27 cellular contexts compared by ENCODE assay signal in genomic region chr15:57302640-57303257, GRCh38.
A peak's percentile ranks its signal among the peaks of the same experiment; 100 is the strongest.
DNase-seq lines count a peak whose midpoint lies in the region; ATAC-seq, FAIRE-seq and TF ChIP-seq lines count a peak whose summit lies in the region.
"Had no signal": no experiment of that assay in that cellular context is flagged by ENCODE, and none has a peak within 500 bp of the region (broad histone marks: within the 10 kb centered on the region; RNA-seq: fewer than 3 reads in every experiment).

No MANE protein-coding gene starts in this region.

- H3K27me3 Mint-ChIP-seq in stimulated activated naive CD8-positive, alpha-beta T cell treated with anti-CD3 and anti-CD28 coated beads, Interleukin-15, Interleukin-2, amounts not matched to agents 100 ng/mL and 50 ng/mL, for 24 hours = peaks cover 10% of the 10 kb centered on the region
- no peaks in the 10 kb centered on the region for H3K27me3 Mint-ChIP-seq in stimulated activated naive B cell treated with anti-CD40 and anti-IgM and Interleukin-4, amounts not matched to agents 10 μg/mL and 1 μg/mL and 100 μg/mL, for 72 hours

- no peak for DNase-seq in stimulated activated naive CD8-positive, alpha-beta T cell treated with anti-CD3 and anti-CD28 coated beads, Interleukin-15, Interleukin-2, amounts not matched to agents 100 U/mL and 50 U/mL, for 24 hours
- DNase-seq in NB4 (ENCODE audit: low read depth) = peak; percentile 69
- no peak for DNase-seq in GM12878 (ENCODE audit: low read depth, low spot score)
- DNase-seq in stimulated activated naive B cell treated with anti-CD40 and anti-IgM and Interleukin-4, amounts not matched to agents 10 μg/mL and 1 μg/mL and 100 μg/mL, for 72 hours = no peak
- no peak for DNase-seq in activated naive CD4-positive, alpha-beta T cell treated with anti-CD3 and anti-CD28 coated beads, Interleukin-2, amount 50 U/mL, for 16 hours
- DNase-seq: activated CD8-positive, alpha-beta T cell treated with anti-CD3 and anti-CD28 coated beads for 36 hours; activated naive CD8-positive, alpha-beta T cell treated with anti-CD3 and anti-CD28 coated beads, Interleukin-2, amount 10 ng/mL, durations not matched to agents 7 days and 5 days; body of pancreas; colonic mucosa; heart right ventricle; IMR-90; left lung; mucosa of descending colon; NCI-H187; NCI-H2227 treated with DMSO at 0.1 percent for 48 hours had no signal

- CTCF ChIA-PET in GM12878 (lab: Yijun Ruan, JAX) = interaction anchor here (1.3 to 13.7 kb wide), 4 partner anchors 90 to 384 kb away, joined by 3 to 267 read pairs (median 21); partner anchors contain the start of gene TCF12

- H3K9me3 ChIP-seq in GM12878 (replicated peaks; ENCODE audit: control insufficient read depth, insufficient read depth, low read length) (no peaks in the 10 kb centered on the region), gastroesophageal sphincter (no peaks in the 10 kb centered on the region)
- H3K9me3 ChIP-seq: body of pancreas, colonic mucosa, heart right ventricle, left lung, mucosa of descending colon, neutrophil, right atrium auricular region, SJSA1, tibial nerve had no signal

- H3K4me3 ChIP-seq in NB4 (ENCODE audit: low read depth, low read length) = peak overlapping the region; percentile 74
- peak overlapping the region; percentile 84 for H3K4me3 ChIP-seq in GM12878
- no peak overlapping the region for H3K4me3 ChIP-seq in gastroesophageal sphincter
- H3K4me3 ChIP-seq: body of pancreas, colonic mucosa, heart right ventricle, left lung, mucosa of descending colon, right atrium auricular region, SJSA1 had no signal

- peak overlapping the region; percentile 78 for H3K4me2 ChIP-seq in GM12878 (ENCODE audit: control insufficient read depth, insufficient read depth)

- TF ChIP-seq EP300 in GM12878 (IDR thresholded peaks at IDR 0.05; ENCODE audit: borderline replicate concordance in 1 of 2, control insufficient read depth in 1 of 2, low read depth in 2 of 2, low read length in 2 of 2) = no peak
- TF ChIP-seq EP300 in gastroesophageal sphincter (IDR thresholded peaks at IDR 0.05) = no peak

- TF ChIP-seq POLR2A in NB4 (IDR thresholded peaks at IDR 0.05; ENCODE audit: extremely low read depth, insufficient read length) = no peak
- TF ChIP-seq POLR2A in GM12878 (IDR thresholded peaks at IDR 0.05; ENCODE audit: low read depth, low read length) = no peak
- no peak for TF ChIP-seq POLR2A in gastroesophageal sphincter (IDR thresholded peaks at IDR 0.05)

- H3K79me2 ChIP-seq in GM12878 (ENCODE audit: control insufficient read depth, insufficient read depth, low read length) = peaks cover 62% of the 10 kb centered on the region

- TF ChIP-seq CTCF in NB4 (IDR thresholded peaks at IDR 0.05; ENCODE audit: low read depth, low read length) = no peak
- no peak for TF ChIP-seq CTCF in GM12878 (IDR thresholded peaks at IDR 0.05 in 2 of 3, conservative IDR thresholded peaks at IDR 0.05 in 1 of 3; ENCODE audit: control insufficient read depth in 2 of 3, extremely low read depth in 1 of 3, insufficient read depth in 1 of 3, low read depth in 3 of 3, low read length in 3 of 3)
- TF ChIP-seq CTCF in gastroesophageal sphincter (IDR thresholded peaks at IDR 0.05) = no peak

- FAIRE-seq in GM12878 (lab: Jason Lieb, UNC) = no peak
- FAIRE-seq: endometrium had no signal

- intact Hi-C loops in GM12878 (cut with micrococcal nuclease; ENCODE audit: unreplicated experiment) = loop anchor here (5.0 to 10.0 kb wide), 3 partner anchors 80 to 385 kb away; partner anchors contain the start of gene TCF12

- H3K9ac ChIP-seq in GM12878 (ENCODE audit: control insufficient read depth, insufficient read depth, low read length) = peak overlapping the region; percentile 55; the same call in 1 of the 2 replicates

- H3K4me3 Mint-ChIP-seq in stimulated activated naive CD8-positive, alpha-beta T cell treated with anti-CD3 and anti-CD28 coated beads, Interleukin-15, Interleukin-2, amounts not matched to agents 100 ng/mL and 50 ng/mL, for 24 hours = peak overlapping the region; percentile 66
- H3K4me3 Mint-ChIP-seq in stimulated activated naive B cell treated with anti-CD40 and anti-IgM and Interleukin-4, amounts not matched to agents 10 μg/mL and 1 μg/mL and 100 μg/mL, for 72 hours = peak overlapping the region; percentile 90 to 92
- H3K4me3 Mint-ChIP-seq: activated CD8-positive, alpha-beta T cell treated with anti-CD3 and anti-CD28 coated beads for 36 hours; activated naive CD8-positive, alpha-beta T cell treated with anti-CD3 and anti-CD28 coated beads, Interleukin-2, amount 10 ng/mL, durations not matched to agents 7 days and 5 days; stimulated activated effector memory CD8-positive, alpha-beta T cell treated with anti-CD3 and anti-CD28 coated beads, Interleukin-12 subunit alpha, Interleukin-12 subunit beta, amount 100 ng/mL, for 72 hours; T-helper 2 cell treated with Interferon-gamma antibody and Interleukin-4, amounts not matched to agents 5 μg/mL and 100 μg/mL, for 36 hours; WTC11 had no signal

- H3K4me1 ChIP-seq in GM12878 (ENCODE audit: control insufficient read depth, insufficient read depth, low read length) (peaks cover 42% of the 10 kb centered on the region), gastroesophageal sphincter (peaks cover 0 to 14% (median 0%) of the 10 kb centered on the region in 3 donors)

- H3K27ac Mint-ChIP-seq in stimulated activated naive CD8-positive, alpha-beta T cell treated with anti-CD3 and anti-CD28 coated beads, Interleukin-15, Interleukin-2, amounts not matched to agents 100 ng/mL and 50 ng/mL, for 24 hours = no peak overlapping the region
- H3K27ac Mint-ChIP-seq in stimulated activated naive B cell treated with anti-CD40 and anti-IgM and Interleukin-4, amounts not matched to agents 10 μg/mL and 1 μg/mL and 100 μg/mL, for 72 hours = peak overlapping the region; percentile 93
- H3K27ac Mint-ChIP-seq: activated CD8-positive, alpha-beta T cell treated with anti-CD3 and anti-CD28 coated beads for 36 hours; activated naive CD8-positive, alpha-beta T cell treated with anti-CD3 and anti-CD28 coated beads, Interleukin-2, amount 10 ng/mL, durations not matched to agents 7 days and 5 days; stimulated activated effector memory CD8-positive, alpha-beta T cell treated with anti-CD3 and anti-CD28 coated beads, Interleukin-12 subunit alpha, Interleukin-12 subunit beta, amount 100 ng/mL, for 72 hours; T-helper 2 cell treated with Interferon-gamma antibody and Interleukin-4, amounts not matched to agents 5 μg/mL and 100 μg/mL, for 36 hours; WTC11 had no signal

- in situ Hi-C loops in GM12878 (cut with MboI) = loop anchor here (5.0 to 10.0 kb wide), 4 partner anchors 150 to 810 kb away; partner anchors contain the start of gene TCF12

- H3K4me1 Mint-ChIP-seq in stimulated activated naive CD8-positive, alpha-beta T cell treated with anti-CD3 and anti-CD28 coated beads, Interleukin-15, Interleukin-2, amounts not matched to agents 100 ng/mL and 50 ng/mL, for 24 hours (ENCODE audit: low read depth) = peaks cover 28% of the 10 kb centered on the region
- H3K4me1 Mint-ChIP-seq in stimulated activated naive B cell treated with anti-CD40 and anti-IgM and Interleukin-4, amounts not matched to agents 10 μg/mL and 1 μg/mL and 100 μg/mL, for 72 hours = peaks cover 58 to 81% of the 10 kb centered on the region in 2 donors

- BruUV-seq in GM12878 (replicated peaks; lab: Mats Ljungman, UMichigan) = no TSS peak

- H3K9me3 Mint-ChIP-seq in stimulated activated naive CD8-positive, alpha-beta T cell treated with anti-CD3 and anti-CD28 coated beads, Interleukin-15, Interleukin-2, amounts not matched to agents 100 ng/mL and 50 ng/mL, for 24 hours = no peaks in the 10 kb centered on the region
- H3K9me3 Mint-ChIP-seq in stimulated activated naive B cell treated with anti-CD40 and anti-IgM and Interleukin-4, amounts not matched to agents 10 μg/mL and 1 μg/mL and 100 μg/mL, for 72 hours = no peaks in the 10 kb centered on the region
- H3K9me3 Mint-ChIP-seq: activated CD8-positive, alpha-beta T cell treated with anti-CD3 and anti-CD28 coated beads for 36 hours; activated naive CD8-positive, alpha-beta T cell treated with anti-CD3 and anti-CD28 coated beads, Interleukin-2, amount 10 ng/mL, durations not matched to agents 7 days and 5 days; stimulated activated effector memory CD8-positive, alpha-beta T cell treated with anti-CD3 and anti-CD28 coated beads, Interleukin-12 subunit alpha, Interleukin-12 subunit beta, amount 100 ng/mL, for 72 hours; T-helper 2 cell treated with Interferon-gamma antibody and Interleukin-4, amounts not matched to agents 5 μg/mL and 100 μg/mL, for 36 hours; WTC11 had no signal

- 34% methylated on average over 9 of the region's 9 CpGs for WGBS in GM12878 (ENCODE audit: insufficient coverage, insufficient replicate concordance, low lambda C conversion rate, missing lambda C conversion rate)
- WGBS in gastroesophageal sphincter (ENCODE audit: low coverage in 1 of 2), 2 donors = 78 to 92% methylated on average over 5 to 8 of the region's 9 CpGs

- ATAC-seq in stimulated activated naive CD8-positive, alpha-beta T cell treated with anti-CD3 and anti-CD28 coated beads, Interleukin-15, Interleukin-2, amounts not matched to agents 100 U/mL and 50 U/mL, for 24 hours = no peak
- ATAC-seq in GM12878 = peak; percentile 15
- no peak for ATAC-seq in stimulated activated naive B cell treated with anti-CD40 and anti-IgM and Interleukin-4, amounts not matched to agents 10 μg/mL and 1 μg/mL and 100 μg/mL, for 72 hours (replicated peaks)
- no peak for ATAC-seq in GM19467 (IDR thresholded peaks at IDR 0.05; ENCODE audit: unreplicated experiment)
- ATAC-seq in gastroesophageal sphincter = no peak
- ATAC-seq: activated CD8-positive, alpha-beta T cell treated with anti-CD3 and anti-CD28 coated beads for 36 hours; body of pancreas; HCT116; heart right ventricle; left lung; mucosa of descending colon; stimulated activated effector memory CD8-positive, alpha-beta T cell treated with anti-CD3 and anti-CD28 coated beads, Interleukin-12 subunit alpha, Interleukin-12 subunit beta, amount 100 ng/mL, for 72 hours; WTC11 had no signal

- no peaks in the 10 kb centered on the region for H4K20me1 ChIP-seq in GM12878 (ENCODE audit: control insufficient read depth, insufficient read depth)

- peak overlapping the region; percentile 21; the same call in 1 of the 2 replicates for H2AFZ ChIP-seq in GM12878 (ENCODE audit: control insufficient read depth, low read depth, low read length)

- no peak for TF ChIP-seq RAD21 in GM12878 (IDR thresholded peaks at IDR 0.05; ENCODE audit: insufficient read depth, low read depth, low read length)

- SMC1A ChIA-PET in GM12878 (lab: Charles Lee; ENCODE audit: uncharacterized antibody, unreplicated experiment) = interaction anchor here (0.8 to 8.9 kb wide), 10 partner anchors 18 to 481 kb away, joined by 3 to 176 read pairs (median 9); no protein-coding TSS in a partner anchor

- RAD21 ChIA-PET in GM12878 (lab: Charles Lee; ENCODE audit: unreplicated experiment) = interaction anchor here (0.9 to 7.4 kb wide), 7 partner anchors 15 to 225 kb away, joined by 3 to 145 read pairs (median 4); no protein-coding TSS in a partner anchor

- H3K36me3 ChIP-seq in GM12878 (ENCODE audit: control insufficient read depth in 2 of 2, insufficient read depth in 2 of 2, low read length in 1 of 2) = no peaks in the 10 kb centered on the region; a peak in 1 of 4 replicates
- H3K36me3 ChIP-seq in gastroesophageal sphincter = no peaks in the 10 kb centered on the region
- H3K36me3 ChIP-seq: colonic mucosa, heart right ventricle, left lung, neutrophil, right atrium auricular region, SJSA1, tibial nerve had no signal

- H3K27ac ChIP-seq in GM12878 (ENCODE audit: control insufficient read depth, insufficient read depth) (peak overlapping the region; percentile 28), gastroesophageal sphincter (no peak overlapping the region)
- H3K27ac ChIP-seq: body of pancreas, colonic mucosa, heart right ventricle, left lung, neutrophil, right atrium auricular region, SJSA1, tibial nerve had no signal

- H3K27me3 ChIP-seq in GM12878 (replicated peaks in 1 of 2; ENCODE audit: control insufficient read depth in 2 of 2, insufficient read depth in 2 of 2, low read length in 1 of 2) = no peaks in the 10 kb centered on the region
- no peaks in the 10 kb centered on the region for H3K27me3 ChIP-seq in gastroesophageal sphincter
- H3K27me3 ChIP-seq: body of pancreas, colonic mucosa, heart right ventricle, left lung, neutrophil, right atrium auricular region, SJSA1, tibial nerve had no signal

- H3K36me3 Mint-ChIP-seq in stimulated activated naive CD8-positive, alpha-beta T cell treated with anti-CD3 and anti-CD28 coated beads, Interleukin-15, Interleukin-2, amounts not matched to agents 100 ng/mL and 50 ng/mL, for 24 hours (ENCODE audit: low read depth) = no peaks in the 10 kb centered on the region
- H3K36me3 Mint-ChIP-seq in stimulated activated naive B cell treated with anti-CD40 and anti-IgM and Interleukin-4, amounts not matched to agents 10 μg/mL and 1 μg/mL and 100 μg/mL, for 72 hours = peaks cover 33 to 48% of the 10 kb centered on the region in 2 donors
- H3K36me3 Mint-ChIP-seq: activated naive CD8-positive, alpha-beta T cell treated with anti-CD3 and anti-CD28 coated beads, Interleukin-2, amount 10 ng/mL, durations not matched to agents 7 days and 5 days; stimulated activated effector memory CD8-positive, alpha-beta T cell treated with anti-CD3 and anti-CD28 coated beads, Interleukin-12 subunit alpha, Interleukin-12 subunit beta, amount 100 ng/mL, for 72 hours; WTC11 had no signal

- POLR2A ChIA-PET in GM12878 (lab: Charles Lee) = interaction anchor here (1.2 to 5.3 kb wide), 2 partner anchors 13 to 17 kb away, joined by 3 to 40 read pairs; no protein-coding TSS in a partner anchor

Comparison
In these comparisons a context has a peak if more than half of its experiments do, and no peak if none do; other contexts are left out.
1. H3K4me3 ChIP-seq: peak in NB4 (single experiment) and GM12878 (single experiment); none in gastroesophageal sphincter (0 of 2).